Comparison of ENCODE assay signal across 18 cellular contexts in genomic region chr4:182192511-182193181, GRCh38. TPM values are rescaled to one million over a fixed set of nuclear protein-coding genes. Genes with fewer than 3 reads are reported as not detected.
DNase-seq lines count a peak whose midpoint lies in the region; ATAC-seq and TF ChIP-seq lines count a peak whose summit lies in the region.
"Had no signal": no experiment of that assay in that cellular context is flagged by ENCODE, and none has a peak within 500 bp of the region (broad histone marks: within the 10 kb centered on the region; RNA-seq: fewer than 3 reads in every experiment).

No MANE protein-coding gene starts in this region.

- ATAC-seq in activated CD4-positive, CD25-positive, alpha-beta regulatory T cell treated with anti-CD3 and anti-CD28 coated beads, Interleukin-2, amount 50 U/mL, for 24 hours = no peak
- ATAC-seq: activated CD8-positive, alpha-beta memory T cell treated with anti-CD3 and anti-CD28 coated beads, Interleukin-2, amount 10 ng/mL, durations not matched to agents 7 days and 5 days; left ventricle myocardium superior had no signal

- no peak overlapping the region for H3K4me3 Mint-ChIP-seq in neural progenitor cell
- H3K4me3 Mint-ChIP-seq: activated B cell treated with CpG ODN at 0.5 μM for 24 hours; activated CD8-positive, alpha-beta memory T cell treated with anti-CD3 and anti-CD28 coated beads, Interleukin-2, amount 10 ng/mL, durations not matched to agents 7 days and 5 days; activated naive CD4-positive, alpha-beta T cell treated with anti-CD3 and anti-CD28 coated beads, Interleukin-2, amount 10 ng/mL, durations not matched to agents 7 days and 5 days; B cell; IgD-negative memory B cell had no signal

- H3K9me3 Mint-ChIP-seq in neural progenitor cell = peaks cover 46% of the 10 kb centered on the region
- H3K9me3 Mint-ChIP-seq: activated B cell treated with CpG ODN at 0.5 μM for 24 hours; activated naive CD4-positive, alpha-beta T cell treated with anti-CD3 and anti-CD28 coated beads, Interleukin-2, amount 10 ng/mL, durations not matched to agents 7 days and 5 days had no signal

- H3K27ac Mint-ChIP-seq in neural progenitor cell = no peak overlapping the region
- H3K27ac Mint-ChIP-seq: activated B cell treated with CpG ODN at 0.5 μM for 24 hours; activated CD8-positive, alpha-beta memory T cell treated with anti-CD3 and anti-CD28 coated beads, Interleukin-2, amount 10 ng/mL, durations not matched to agents 7 days and 5 days; activated naive CD4-positive, alpha-beta T cell treated with anti-CD3 and anti-CD28 coated beads, Interleukin-2, amount 10 ng/mL, durations not matched to agents 7 days and 5 days; B cell had no signal

- peak; percentile 39 for DNase-seq in GM03348 (ENCODE audit: low spot score)
- peak in 1 of 2 experiments; percentile 79 for DNase-seq in SJSA1 (ENCODE audit: low read depth in 1 of 2, low spot score in 2 of 2)
- DNase-seq in fibroblast of gingiva (ENCODE audit: low read depth) = peak; percentile 62
- no peak for DNase-seq in neural progenitor cell (ENCODE audit: low spot score)
- DNase-seq in LoVo (ENCODE audit: low spot score) = no peak
- no peak for DNase-seq in NCI-H2227 treated with DMSO at 0.1 percent for 48 hours (lab: John Stamatoyannopoulos, UW)
- DNase-seq in DMS 273 (lab: John Stamatoyannopoulos, UW; ENCODE audit: unreplicated experiment) = no peak
- DNase-seq: activated B cell treated with CpG ODN at 0.5 μM for 24 hours; activated CD8-positive, alpha-beta memory T cell treated with anti-CD3 and anti-CD28 coated beads, Interleukin-2, amount 10 ng/mL, durations not matched to agents 7 days and 5 days; activated naive CD4-positive, alpha-beta T cell treated with anti-CD3 and anti-CD28 coated beads, Interleukin-2, amount 10 ng/mL, durations not matched to agents 7 days and 5 days; central memory CD4-positive, alpha-beta T cell; hypothalamus; left ventricle myocardium superior; NCI-H510A; small intestine had no signal

- no peaks in the 10 kb centered on the region for H4K20me1 ChIP-seq in neural progenitor cell (ENCODE audit: low read depth)

- no peak for TF ChIP-seq CTCF in neural progenitor cell (IDR thresholded peaks at IDR 0.05)

- peaks cover 12% of the 10 kb centered on the region for H3K4me1 Mint-ChIP-seq in neural progenitor cell
- H3K4me1 Mint-ChIP-seq: activated B cell treated with CpG ODN at 0.5 μM for 24 hours; activated CD8-positive, alpha-beta memory T cell treated with anti-CD3 and anti-CD28 coated beads, Interleukin-2, amount 10 ng/mL, durations not matched to agents 7 days and 5 days; activated naive CD4-positive, alpha-beta T cell treated with anti-CD3 and anti-CD28 coated beads, Interleukin-2, amount 10 ng/mL, durations not matched to agents 7 days and 5 days; B cell; IgD-negative memory B cell had no signal

- H2AFZ ChIP-seq in neural progenitor cell (replicated peaks) = no peak overlapping the region

- H3F3A ChIP-seq in neural progenitor cell (ENCODE audit: low read depth) = peaks cover 3% of the 10 kb centered on the region

- peaks cover 74% of the 10 kb centered on the region for H3K36me3 Mint-ChIP-seq in neural progenitor cell
- H3K36me3 Mint-ChIP-seq: activated CD8-positive, alpha-beta memory T cell treated with anti-CD3 and anti-CD28 coated beads, Interleukin-2, amount 10 ng/mL, durations not matched to agents 7 days and 5 days; activated naive CD4-positive, alpha-beta T cell treated with anti-CD3 and anti-CD28 coated beads, Interleukin-2, amount 10 ng/mL, durations not matched to agents 7 days and 5 days; IgD-negative memory B cell had no signal

- H3K27me3 ChIP-seq in SJSA1 (replicated peaks) (no peaks in the 10 kb centered on the region), neural progenitor cell (no peaks in the 10 kb centered on the region)

- peak overlapping the region; percentile 25 for H3K4me2 ChIP-seq in neural progenitor cell

- peaks cover 52% of the 10 kb centered on the region for H3K4me1 ChIP-seq in SJSA1 (replicated peaks)
- H3K4me1 ChIP-seq in neural progenitor cell = peaks cover 43% of the 10 kb centered on the region

- H3K27me3 Mint-ChIP-seq in neural progenitor cell (ENCODE audit: insufficient read depth, low read depth) = peaks cover 2% of the 10 kb centered on the region
- H3K27me3 Mint-ChIP-seq: activated B cell treated with CpG ODN at 0.5 μM for 24 hours; activated CD8-positive, alpha-beta memory T cell treated with anti-CD3 and anti-CD28 coated beads, Interleukin-2, amount 10 ng/mL, durations not matched to agents 7 days and 5 days; activated naive CD4-positive, alpha-beta T cell treated with anti-CD3 and anti-CD28 coated beads, Interleukin-2, amount 10 ng/mL, durations not matched to agents 7 days and 5 days; B cell; IgD-negative memory B cell had no signal

- peaks cover 49% of the 10 kb centered on the region for H3K79me2 ChIP-seq in neural progenitor cell (ENCODE audit: low read depth)

- no peaks in the 10 kb centered on the region for H3K9me3 ChIP-seq in SJSA1 (replicated peaks)
- H3K9me3 ChIP-seq in neural progenitor cell (ENCODE audit: low read depth) = no peaks in the 10 kb centered on the region

- H3K27ac ChIP-seq in SJSA1 (peak overlapping the region; percentile 72), neural progenitor cell (no peak overlapping the region)

- no peak overlapping the region for H3K4me3 ChIP-seq in SJSA1
- H3K4me3 ChIP-seq in neural progenitor cell = no peak overlapping the region

- H3K9ac ChIP-seq in neural progenitor cell = no peak overlapping the region

- H3K36me3 ChIP-seq in SJSA1 = no peaks in the 10 kb centered on the region
- H3K36me3 ChIP-seq in neural progenitor cell = no peaks in the 10 kb centered on the region

RNA-seq across cellular contexts. Expression of gene TENM3, which starts 50.6 kb away (rescaled TPM):
- total RNA-seq in SJSA1 (2014; rRNA removed; shearing (Covaris generic)) = 42.6 and 90.5 TPM in 2 replicates
- total RNA-seq in neural progenitor cell (ENCODE audit: low replicate concordance) = 78.7 and 126 TPM in 2 replicates
- total RNA-seq: activated B cell treated with CpG ODN at 0.5 μM for 24 hours; activated CD8-positive, alpha-beta memory T cell treated with anti-CD3 and anti-CD28 coated beads, Interleukin-2, amount 10 ng/mL, durations not matched to agents 7 days and 5 days; B cell had no signal

Comparison
In these comparisons a context has a peak if more than half of its experiments do, and no peak if none do; other contexts are left out.
1. DNase-seq: peak in GM03348 (single experiment) and fibroblast of gingiva (single experiment); none in neural progenitor cell (single experiment), LoVo (single experiment), NCI-H2227 treated with DMSO at 0.1 percent for 48 hours (single experiment) and DMS 273 (single experiment).